Comparison of ENCODE assay signal across 9 cellular contexts in genomic region chr6:121780325-121781313, GRCh38.
DNase-seq lines count a peak whose midpoint lies in the region; ATAC-seq and TF ChIP-seq lines count a peak whose summit lies in the region.
"Had no signal": no experiment of that assay in that cellular context is flagged by ENCODE, and none has a peak within 500 bp of the region (broad histone marks: within the 10 kb centered on the region; RNA-seq: fewer than 3 reads in every experiment).

No MANE protein-coding gene starts in this region.

- no peaks in the 10 kb centered on the region for H3K36me3 ChIP-seq in colonic mucosa

- H3K4me1 ChIP-seq in colonic mucosa: no peaks in the 10 kb centered on the region

- TF ChIP-seq POLR2A in NB4 (IDR thresholded peaks at IDR 0.05; ENCODE audit: extremely low read depth, insufficient read length): no peak

- intact Hi-C loops in colonic mucosa (cut with DNase I): no loop called here

- H3K9ac ChIP-seq in colonic mucosa (ENCODE audit: low read depth in 2 of 2, low read length in 2 of 2): no peak overlapping the region

- no peaks in the 10 kb centered on the region for H3K9me3 ChIP-seq in colonic mucosa

- ATAC-seq in HG03159 (IDR thresholded peaks at IDR 0.05; ENCODE audit: unreplicated experiment) (no peak), GM21390 (IDR thresholded peaks at IDR 0.05; ENCODE audit: unreplicated experiment) (no peak)

- H3K27ac ChIP-seq in colonic mucosa: no peak overlapping the region

- DNase-seq in AG08395 (ENCODE audit: low spot score) (peak; percentile 89), NB4 (ENCODE audit: low read depth) (peak; percentile 47), colonic mucosa (peak; percentile 22), myocyte (ENCODE audit: low read depth) (peak; percentile 98), hippocampal formation (lab: John Stamatoyannopoulos, UW) (no peak), T1000 (lab: John Stamatoyannopoulos, UW) (no peak)
- DNase-seq: GDM1 had no signal

- H3K4me3 ChIP-seq in NB4 (ENCODE audit: low read depth, low read length): no peak overlapping the region
- H3K4me3 ChIP-seq in colonic mucosa: no peak overlapping the region

- TF ChIP-seq CTCF in NB4 (IDR thresholded peaks at IDR 0.05; ENCODE audit: low read depth, low read length): no peak
- no peak for TF ChIP-seq CTCF in colonic mucosa (IDR thresholded peaks at IDR 0.05)

- H3K27me3 ChIP-seq in colonic mucosa: no peaks in the 10 kb centered on the region

Comparison
In these comparisons a context has a peak if more than half of its experiments do, and no peak if none do; other contexts are left out.
1. DNase-seq: peak in AG08395 (single experiment), NB4 (single experiment), colonic mucosa (single experiment) and myocyte (single experiment); none in hippocampal formation (0 of 2) and T1000 (single experiment).